In genomic region chr21:17270234-17270633, GRCh38 we compare ENCODE assay signal across 9 cellular contexts.
A peak's percentile ranks its signal among the peaks of the same experiment; 100 is the strongest.
DNase-seq lines count a peak whose midpoint lies in the region; ATAC-seq and TF ChIP-seq lines count a peak whose summit lies in the region.
"Had no signal": no experiment of that assay in that cellular context is flagged by ENCODE, and none has a peak within 500 bp of the region (broad histone marks: within the 10 kb centered on the region; RNA-seq: fewer than 3 reads in every experiment).

No MANE protein-coding gene starts in this region.

- ATAC-seq in naive thymus-derived CD8-positive, alpha-beta T cell: no peak
- ATAC-seq in naive thymus-derived CD4-positive, alpha-beta T cell: no peak
- no peak for ATAC-seq in HG03342 (IDR thresholded peaks at IDR 0.05; ENCODE audit: unreplicated experiment)

- H3K4me1 Mint-ChIP-seq in naive thymus-derived CD8-positive, alpha-beta T cell: no peaks in the 10 kb centered on the region
- H3K4me1 Mint-ChIP-seq in naive thymus-derived CD4-positive, alpha-beta T cell: no peaks in the 10 kb centered on the region

- H3K4me3 Mint-ChIP-seq in naive thymus-derived CD8-positive, alpha-beta T cell: no peak overlapping the region
- no peak overlapping the region for H3K4me3 Mint-ChIP-seq in naive thymus-derived CD4-positive, alpha-beta T cell

- intact Hi-C loops in naive thymus-derived CD4-positive, alpha-beta T cell (cut with micrococcal nuclease): no loop called here

- POLR2A ChIA-PET in HEK293T (lab: Yijun Ruan, JAX): no interaction called here
- POLR2A ChIA-PET in naive thymus-derived CD8-positive, alpha-beta T cell (lab: Charles Lee): no interaction called here
- POLR2A ChIA-PET in naive thymus-derived CD4-positive, alpha-beta T cell (lab: Charles Lee): no interaction called here

- no peaks in the 10 kb centered on the region for H3K36me3 ChIP-seq in liver (ENCODE audit: control insufficient read depth in 4 of 4, insufficient read depth in 3 of 4, low read depth in 1 of 4, low read length in 3 of 4)
- H3K36me3 ChIP-seq in naive thymus-derived CD4-positive, alpha-beta T cell (ENCODE audit: control insufficient read depth in 2 of 3, insufficient read depth in 3 of 3, low read length in 3 of 3): no peaks in the 10 kb centered on the region
- H3K36me3 ChIP-seq: SJCRH30 had no signal

- H3K27me3 ChIP-seq in liver (ENCODE audit: control insufficient read depth in 4 of 4, insufficient read depth in 4 of 4, low read length in 3 of 4): peaks cover 0 to 2% (median 0%) of the 10 kb centered on the region in 4 donors
- H3K27me3 ChIP-seq in naive thymus-derived CD4-positive, alpha-beta T cell (ENCODE audit: control insufficient read depth in 2 of 2, insufficient read depth in 2 of 2, low read length in 2 of 2): no peaks in the 10 kb centered on the region
- H3K27me3 ChIP-seq: SJCRH30 had no signal

- H3K9ac ChIP-seq in liver (ENCODE audit: low read depth in 1 of 2, low read length in 2 of 2): no peak overlapping the region

- no peak overlapping the region for H3K27ac Mint-ChIP-seq in naive thymus-derived CD8-positive, alpha-beta T cell
- no peak overlapping the region for H3K27ac Mint-ChIP-seq in naive thymus-derived CD4-positive, alpha-beta T cell

- H3K27ac ChIP-seq in liver (ENCODE audit: low read depth in 1 of 2, low read length in 2 of 2): no peak overlapping the region
- no peak overlapping the region for H3K27ac ChIP-seq in naive thymus-derived CD4-positive, alpha-beta T cell (ENCODE audit: low read depth, low read length)
- H3K27ac ChIP-seq: SJCRH30 had no signal

- no peaks in the 10 kb centered on the region for H3K36me3 Mint-ChIP-seq in naive thymus-derived CD8-positive, alpha-beta T cell
- no peaks in the 10 kb centered on the region for H3K36me3 Mint-ChIP-seq in naive thymus-derived CD4-positive, alpha-beta T cell

- 1% methylated on average over 1 of the region's 1 CpG for WGBS in liver

- peaks cover 0 to 3% (median 0%) of the 10 kb centered on the region in 5 donors for H3K27me3 Mint-ChIP-seq in naive thymus-derived CD8-positive, alpha-beta T cell
- H3K27me3 Mint-ChIP-seq in naive thymus-derived CD4-positive, alpha-beta T cell: peaks cover 0 to 4% (median 0%) of the 10 kb centered on the region in 5 donors

- peaks cover 0 to 17% (median 4%) of the 10 kb centered on the region in 9 donors for H3K9me3 Mint-ChIP-seq in naive thymus-derived CD8-positive, alpha-beta T cell
- peaks cover 2 to 22% (median 7%) of the 10 kb centered on the region in 11 donors for H3K9me3 Mint-ChIP-seq in naive thymus-derived CD4-positive, alpha-beta T cell

- H3K4me3 ChIP-seq in liver (ENCODE audit: low read depth in 1 of 3, low read length in 3 of 3): no peak overlapping the region
- H3K4me3 ChIP-seq in naive thymus-derived CD4-positive, alpha-beta T cell (ENCODE audit: low read length): no peak overlapping the region
- H3K4me3 ChIP-seq: SJCRH30 had no signal

- CTCF ChIA-PET in HEK293T (lab: Yijun Ruan, JAX): no interaction called here
- CTCF ChIA-PET in naive thymus-derived CD4-positive, alpha-beta T cell (lab: Charles Lee): no interaction called here

- DNase-seq in HEK293T (ENCODE audit: extremely low spot score): peak; percentile 59
- DNase-seq in NCI-H524 (lab: John Stamatoyannopoulos, UW): peak; percentile 16 to 59
- peak; percentile 67 for DNase-seq in cerebellar cortex (ENCODE audit: low spot score)
- DNase-seq in naive thymus-derived CD8-positive, alpha-beta T cell: no peak
- DNase-seq in naive thymus-derived CD4-positive, alpha-beta T cell: no peak
- no peak for DNase-seq in NCI-H226

- TF ChIP-seq RAD21 in liver (IDR thresholded peaks at IDR 0.05): peak; percentile 76 to 78

- H3K4me1 ChIP-seq in liver (ENCODE audit: control insufficient read depth in 4 of 4, insufficient read depth in 4 of 4, low read length in 3 of 4): no peaks in the 10 kb centered on the region
- H3K4me1 ChIP-seq in naive thymus-derived CD4-positive, alpha-beta T cell (ENCODE audit: control insufficient read depth in 2 of 2, insufficient read depth in 2 of 2, low read length in 2 of 2): no peaks in the 10 kb centered on the region
- H3K4me1 ChIP-seq: SJCRH30 had no signal

- H3K9me3 ChIP-seq in liver (ENCODE audit: control insufficient read depth in 4 of 4, low read length in 3 of 4): no peaks in the 10 kb centered on the region
- no peaks in the 10 kb centered on the region for H3K9me3 ChIP-seq in naive thymus-derived CD4-positive, alpha-beta T cell (ENCODE audit: control insufficient read depth in 2 of 3, low read length in 3 of 3)

- peak; percentile 48 for TF ChIP-seq CTCF in liver (IDR thresholded peaks at IDR 0.05; ENCODE audit: low read depth, low read length, missing input control)

TF ChIP-seq in HEK293T, 16 proteins besides CTCF, POLR2A, EP300 and RAD21:
- TF ChIP-seq SP1 (IDR thresholded peaks at IDR 0.05): no peak
- TF ChIP-seq ZNF384 (IDR thresholded peaks at IDR 0.05): no peak
- no peak for TF ChIP-seq LEF1 (IDR thresholded peaks at IDR 0.05; ENCODE audit: borderline replicate concordance)
- TF ChIP-seq BHLHE40 (IDR thresholded peaks at IDR 0.05; ENCODE audit: borderline replicate concordance): no peak
- TF ChIP-seq CTBP1 (IDR thresholded peaks at IDR 0.05; ENCODE audit: borderline replicate concordance): no peak
- TF ChIP-seq HDGF (IDR thresholded peaks at IDR 0.05; ENCODE audit: borderline replicate concordance): no peak
- TF ChIP-seq TARDBP (IDR thresholded peaks at IDR 0.05): no peak
- no peak for TF ChIP-seq NFRKB (IDR thresholded peaks at IDR 0.05)
- TF ChIP-seq FOXM1 (IDR thresholded peaks at IDR 0.05; ENCODE audit: borderline replicate concordance): no peak
- TF ChIP-seq FOXA1 (IDR thresholded peaks at IDR 0.05): no peak
- TF ChIP-seq PKNOX1 (IDR thresholded peaks at IDR 0.05): no peak
- TF ChIP-seq FOXK2 (IDR thresholded peaks at IDR 0.05): no peak
- TF ChIP-seq ELF4 (IDR thresholded peaks at IDR 0.05): no peak
- no peak for TF ChIP-seq ARNT (IDR thresholded peaks at IDR 0.05)
- no peak for TF ChIP-seq SUZ12 (IDR thresholded peaks at IDR 0.05)
- TF ChIP-seq L3MBTL2 (conservative IDR thresholded peaks at IDR 0.05): no peak

TF ChIP-seq in liver, 16 proteins besides CTCF, POLR2A, EP300 and RAD21:
- TF ChIP-seq NR2F2 (IDR thresholded peaks at IDR 0.05) (no peak), RXRA (IDR thresholded peaks at IDR 0.05) (no peak), ATF3 (IDR thresholded peaks at IDR 0.05) (no peak), EGR1 (IDR thresholded peaks at IDR 0.05; ENCODE audit: low read depth in 2 of 2) (no peak), TAF1 (conservative IDR thresholded peaks at IDR 0.05) (no peak), JUND (IDR thresholded peaks at IDR 0.05) (no peak), SP1 (IDR thresholded peaks at IDR 0.05) (no peak), FOXA1 (IDR thresholded peaks at IDR 0.05) (no peak), HNF4G (IDR thresholded peaks at IDR 0.05) (no peak), REST (IDR thresholded peaks at IDR 0.05) (no peak), HNF4A (conservative IDR thresholded peaks at IDR 0.05) (no peak), YY1 (IDR thresholded peaks at IDR 0.05) (no peak), MAX (IDR thresholded peaks at IDR 0.05) (no peak), FOXA2 (IDR thresholded peaks at IDR 0.05) (no peak), ZBTB33 (IDR thresholded peaks at IDR 0.05) (no peak), GABPA (IDR thresholded peaks at IDR 0.05 in 1 of 2, conservative IDR thresholded peaks at IDR 0.05 in 1 of 2) (no peak)

Comparison
In these comparisons a context has a peak if more than half of its experiments do, and no peak if none do; other contexts are left out.
1. DNase-seq: peak in HEK293T (single experiment), NCI-H524 (2 of 2) and cerebellar cortex (single experiment); none in naive thymus-derived CD8-positive, alpha-beta T cell (0 of 10), naive thymus-derived CD4-positive, alpha-beta T cell (0 of 9) and NCI-H226 (single experiment).